Comparison of ENCODE assay signal across 8 cellular contexts in genomic region chr7:2709553-2710165, GRCh38. TPM values are rescaled to one million over a fixed set of nuclear protein-coding genes. Genes with fewer than 3 reads are reported as not detected.
DNase-seq lines count a peak whose midpoint lies in the region; ATAC-seq, FAIRE-seq and TF ChIP-seq lines count a peak whose summit lies in the region.

No MANE protein-coding gene starts in this region.

- no peak overlapping the region for H2AFZ ChIP-seq in GM23248
- H2AFZ ChIP-seq in HepG2 (ENCODE audit: low read length) = no peak overlapping the region

- H3K4me3 ChIP-seq in GM23248 = 0 out of 2 replicates have a peak overlapping the region, but pooled peaks have one; percentile 21
- peak overlapping the region in 2 of 3 experiments; percentile 17 to 60; a peak in 4 of 6 replicates for H3K4me3 ChIP-seq in HepG2 (replicated peaks in 1 of 3; ENCODE audit: insufficient read depth in 1 of 3, low read depth in 2 of 3, low read length in 3 of 3)

- H3K9me3 ChIP-seq in GM23248 (ENCODE audit: low read depth) (no peaks in the 10 kb centered on the region), HepG2 (ENCODE audit: low read length) (no peaks in the 10 kb centered on the region)

- DNase-seq in GM23248 = peak; percentile 73
- peak; percentile 27 for DNase-seq in M059J (ENCODE audit: low read depth)
- DNase-seq in activated CD4-positive, CD25-positive, alpha-beta regulatory T cell (lab: John Stamatoyannopoulos, UW) = peak; percentile 62 to 70 (median 66)
- DNase-seq in caudate nucleus (lab: John Stamatoyannopoulos, UW) = peak in 38 of 61 donors; percentile 11 to 65 (median 34)
- peak; percentile 60 for DNase-seq in HepG2 (ENCODE audit: low spot score)
- DNase-seq in stimulated activated CD4-positive, alpha-beta T cell treated with anti-CD3 and anti-CD28 coated beads, Interleukin-4, amount 100 ng/mL, for 4 hours = peak; percentile 67 to 77
- no peak for DNase-seq in cortex of kidney (lab: John Stamatoyannopoulos, UW)

- H3K27ac ChIP-seq in GM23248 (no peak overlapping the region), caudate nucleus (ENCODE audit: low read depth, low read length) (no peak overlapping the region), HepG2 (ENCODE audit: extremely low read length, insufficient read depth, low read length) (no peak overlapping the region)

- H3K79me2 ChIP-seq in GM23248 (ENCODE audit: insufficient read depth) (no peaks in the 10 kb centered on the region), HepG2 (ENCODE audit: insufficient read depth, low read length) (no peaks in the 10 kb centered on the region)

- no peak for TF ChIP-seq POLR2A in HepG2 (IDR thresholded peaks at IDR 0.05; ENCODE audit: insufficient read depth in 1 of 2, low read depth in 2 of 2, low read length in 2 of 2)

- H3K36me3 ChIP-seq in GM23248 (ENCODE audit: low read depth) (no peaks in the 10 kb centered on the region), HepG2 (replicated peaks in 1 of 2; ENCODE audit: control insufficient read depth in 1 of 2, insufficient read depth in 2 of 2, low read length in 2 of 2) (no peaks in the 10 kb centered on the region)

- H3K27me3 ChIP-seq in GM23248 (replicated peaks; ENCODE audit: insufficient read depth) (no peaks in the 10 kb centered on the region), HepG2 (ENCODE audit: control insufficient read depth in 1 of 2, insufficient read depth in 2 of 2, low read length in 2 of 2) (peaks cover 0 to 18% of the 10 kb centered on the region in 2 experiments; a peak in 3 of 5 replicates)

- no peak overlapping the region for H3K9ac ChIP-seq in GM23248
- H3K9ac ChIP-seq in HepG2 (ENCODE audit: insufficient read depth, low read depth, low read length) = no peak overlapping the region; the same call in 1 of the 2 replicates

- TF ChIP-seq RAD21 in HepG2 (CRISPR knock-in tag; IDR thresholded peaks at IDR 0.05) = peak; percentile 95

- BruUV-seq in HepG2 (replicated peaks; lab: Mats Ljungman, UMichigan) = no TSS peak

- in situ Hi-C loops in GM23248 (cut with MboI) (loop anchor here (25.0 kb wide), 1 partner anchor 453 kb away; no protein-coding TSS in a partner anchor), HepG2 (cut with HindIII; ENCODE audit: extremely low pct_ligation_motif_present, low pct_unique_long_range_greater_than_20kb) (loop anchor here (5.0 kb wide), 1 partner anchor 42 kb away; no protein-coding TSS in a partner anchor)

- intact Hi-C loops in HepG2 (cut with micrococcal nuclease; ENCODE audit: unreplicated experiment) = loop anchor here (2.0 kb wide), 1 partner anchor 39 kb away; no protein-coding TSS in a partner anchor

- CTCF ChIA-PET in HepG2 (lab: Yijun Ruan, JAX; ENCODE audit: low intra/inter-chr PET ratio, low total read pairs) = interaction anchor here (1.2 to 2.2 kb wide), 2 partner anchors 38 to 142 kb away, joined by 5 to 15 read pairs; no protein-coding TSS in a partner anchor

- TF ChIP-seq CTCF in GM12801 (IDR thresholded peaks at IDR 0.05; ENCODE audit: extremely low read depth, insufficient read length) (peak; percentile 72), HepG2 (CRISPR knock-in tag; IDR thresholded peaks at IDR 0.05) (peak; percentile 99)

- TF ChIP-seq EP300 in HepG2 (IDR thresholded peaks at IDR 0.05; ENCODE audit: low read depth in 2 of 2, low read length in 2 of 2) (no peak), HepG2 (CRISPR knock-in tag; IDR thresholded peaks at IDR 0.05; ENCODE audit: borderline replicate concordance) (no peak)

- peak; percentile 89 for ATAC-seq in HepG2

- FAIRE-seq in HepG2 (lab: Jason Lieb, UNC) = no peak

- POLR2A ChIA-PET in HepG2 (lab: Yijun Ruan, JAX) = interaction anchor here (1.0 to 1.5 kb wide), 3 partner anchors 16 to 48 kb away, joined by 3 to 5 read pairs (median 3); no protein-coding TSS in a partner anchor

- H3K9me2 ChIP-seq in GM23248 (ENCODE audit: insufficient read depth) = no peaks in the 10 kb centered on the region

- WGBS in GM23248 (ENCODE audit: low coverage in 1 of 2, low lambda C conversion rate in 2 of 2, missing lambda C conversion rate in 2 of 2), 2 experiments = 21 to 22% methylated on average over 30 to 33 of the region's 33 CpGs
- 28% methylated on average over 8 of the region's 33 CpGs for WGBS in HepG2 (ENCODE audit: low lambda C conversion rate)

- H3K4me2 ChIP-seq in GM23248 (ENCODE audit: unreplicated experiment) (peak overlapping the region; percentile 38), HepG2 (ENCODE audit: low read depth, low read length) (peak overlapping the region; percentile 72)

- H3K4me1 ChIP-seq in GM23248 (ENCODE audit: insufficient read depth) (no peaks in the 10 kb centered on the region), HepG2 (ENCODE audit: insufficient read depth, low read length) (peaks cover 28% of the 10 kb centered on the region)

- H3F3A ChIP-seq in GM23248 (ENCODE audit: insufficient read depth) = no peaks in the 10 kb centered on the region

- H4K20me1 ChIP-seq in GM23248 (ENCODE audit: insufficient read depth) = no peaks in the 10 kb centered on the region
- no peaks in the 10 kb centered on the region; the same call in 1 of the 2 replicates for H4K20me1 ChIP-seq in HepG2 (ENCODE audit: insufficient read depth, low read length)

TF ChIP-seq in HepG2, 621 proteins besides CTCF, POLR2A, EP300 and RAD21 (continues in another document):
- TF ChIP-seq KLF16 (CRISPR knock-in tag; IDR thresholded peaks at IDR 0.05) (peak in 1 of 2 experiments; percentile 58; a peak in 1 of 4 replicates), PHF21A (CRISPR knock-in tag; IDR thresholded peaks at IDR 0.05) (peak; percentile 58; the same call in 1 of the 2 replicates), MIXL1 (CRISPR knock-in tag; IDR thresholded peaks at IDR 0.05) (no peak), ZBTB4 (CRISPR knock-in tag; IDR thresholded peaks at IDR 0.05; ENCODE audit: borderline replicate concordance) (no peak), HNRNPK (IDR thresholded peaks at IDR 0.05; ENCODE audit: low read depth, low read length, poor library complexity, severe bottlenecking) (no peak), ZBTB34 (CRISPR knock-in tag; IDR thresholded peaks at IDR 0.05) (no peak)

RNA-seq across cellular contexts. Expression of gene AMZ1, which starts 21.7 kb away (rescaled TPM):
- 3.4 and 4.4 TPM in 2 replicates for total RNA-seq in GM23248 (2014; rRNA removed; shearing (Covaris generic))
- polyA plus RNA-seq in GM23248 (2016; fragmentation: Nextera tagmentation; extraction: Ambion mirVana) (5.9 TPM in 2 replicates), HepG2 (2011; rRNA removed) (0.03 TPM in 1 of 2 replicates, not detected in the other)
- 0.57 and 1.2 TPM in 2 replicates for total RNA-seq in M059J (2014; rRNA removed; shearing (Covaris generic))
- total RNA-seq in HepG2 (2016; rRNA removed; fragmentation: Illumina TruSeq; extraction: Trizol) = not detected in 2 replicates
- total RNA-seq in HepG2 (2016; cell fraction: cytosol; rRNA removed; fragmentation: Illumina TruSeq; extraction: Trizol; ENCODE audit: low read depth) = not detected in 2 replicates
- not detected in 2 replicates for total RNA-seq in HepG2 (2016; cell fraction: insoluble cytoplasmic fraction; rRNA removed; fragmentation: Illumina TruSeq; extraction: Trizol)
- total RNA-seq in HepG2 (2016; cell fraction: membrane; rRNA removed; fragmentation: Illumina TruSeq; extraction: Trizol) = not detected in 2 replicates
- not detected in 2 replicates for total RNA-seq in HepG2 (2016; cell fraction: nucleus; rRNA removed; fragmentation: Illumina TruSeq; extraction: Trizol)
- 0.01 and 0.04 TPM in 2 replicates for polyA plus RNA-seq in HepG2 (2011; cell fraction: cytosol; rRNA removed)
- 0.18 and 0.26 TPM in 2 replicates for polyA plus RNA-seq in HepG2 (2011; cell fraction: nucleus; rRNA removed)
- polyA plus RNA-seq in HepG2 (2012) = 0.05 and 0.07 TPM in 2 replicates
- polyA plus RNA-seq in HepG2 (2016; cell fraction: cytosol; fragmentation: Illumina TruSeq; extraction: Trizol; ENCODE audit: low read depth) = not detected in 2 replicates
- not detected in 2 replicates for polyA plus RNA-seq in HepG2 (2016; cell fraction: insoluble cytoplasmic fraction; fragmentation: Illumina TruSeq; extraction: Trizol; ENCODE audit: low read depth)
- not detected in 2 replicates for polyA plus RNA-seq in HepG2 (2016; cell fraction: membrane; fragmentation: Illumina TruSeq; extraction: Trizol; ENCODE audit: low read depth)
- not detected in 2 replicates for polyA plus RNA-seq in HepG2 (2016; cell fraction: nucleus; fragmentation: Illumina TruSeq; extraction: Trizol; ENCODE audit: insufficient read depth, low read depth)
- polyA minus RNA-seq in HepG2 (2011; rRNA and poly(A)+ RNA removed; ENCODE audit: low replicate concordance) = 0.30 and 0.84 TPM in 2 replicates
- polyA minus RNA-seq in HepG2 (2011; cell fraction: cytosol; rRNA and poly(A)+ RNA removed) = not detected in 2 replicates
- polyA minus RNA-seq in HepG2 (2011; cell fraction: nucleus; rRNA and poly(A)+ RNA removed) = 0.13 TPM in 1 of 2 replicates, not detected in the other
